In the genomic region with DNA sequence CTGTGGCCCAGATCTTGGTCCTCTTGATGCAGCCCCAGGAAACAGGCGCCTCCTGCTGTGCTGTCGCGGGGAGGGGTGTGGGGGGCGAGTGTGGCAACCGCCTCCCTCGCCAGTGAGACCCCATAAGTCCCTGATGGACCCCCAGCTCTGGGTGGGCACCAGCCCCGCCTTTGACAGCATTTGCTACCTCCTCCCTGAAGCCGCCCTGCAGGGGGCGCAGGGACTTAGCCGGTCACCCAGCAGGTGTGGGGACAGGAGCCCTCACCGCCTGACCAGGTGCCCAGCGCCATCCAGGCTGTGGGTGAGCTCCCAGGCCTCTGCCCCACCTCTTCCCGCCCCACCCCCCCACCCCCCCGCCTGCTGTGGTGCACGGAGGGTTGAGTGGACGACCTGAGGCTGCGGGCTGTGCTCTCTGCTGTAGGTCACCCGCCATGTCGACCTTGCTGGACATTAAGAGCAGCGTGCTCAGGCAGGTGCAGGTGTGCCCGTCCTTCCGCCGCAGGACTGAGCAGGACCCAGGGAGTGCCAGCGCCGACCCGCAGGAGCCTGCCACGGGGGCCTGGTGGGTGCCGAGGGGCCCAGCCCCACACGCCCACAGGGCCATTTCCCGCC, we compare ENCODE assay signal across 11 cellular contexts. TPM values are rescaled to one million over a fixed set of nuclear protein-coding genes. Genes with fewer than 3 reads are reported as not detected.
A peak's percentile ranks its signal among the peaks of the same experiment; 100 is the strongest.
DNase-seq lines count a peak whose midpoint lies in the region; TF ChIP-seq lines count a peak whose summit lies in the region.
"Had no signal": no experiment of that assay in that cellular context is flagged by ENCODE, and none has a peak within 500 bp of the region (broad histone marks: within the 10 kb centered on the region; RNA-seq: fewer than 3 reads in every experiment).

No MANE protein-coding gene starts in this region.

- peak overlapping the region; percentile 47 for H3K9ac ChIP-seq in endocrine pancreas (ENCODE audit: control insufficient read depth, insufficient read depth, low read length)

- H3K27ac ChIP-seq in spleen = no peak overlapping the region
- H3K27ac ChIP-seq in tibial artery = no peak overlapping the region

- peak; percentile 36 for DNase-seq in activated CD4-positive, alpha-beta T cell treated with anti-CD3 and anti-CD28 coated beads for 48 hours
- no peak for DNase-seq in activated CD4-positive, alpha-beta T cell treated with anti-CD3 and anti-CD28 coated beads, Interleukin-2, amount 50 U/mL, for 4 hours
- peak; percentile 60 to 78 for DNase-seq in NCI-H1930 (lab: John Stamatoyannopoulos, UW)
- no peak for DNase-seq in spleen
- no peak for DNase-seq in tibial artery
- no peak for DNase-seq in lower leg skin (ENCODE audit: low spot score in 2 of 2)
- DNase-seq in activated CD4-positive, alpha-beta T cell treated with anti-CD3 and anti-CD28 coated beads for 4 hours = no peak
- DNase-seq: activated gamma-delta T cell; NCI-H524 treated with DMSO at 0.1 percent for 48 hours; stimulated activated CD4-positive, alpha-beta T cell treated with anti-CD3 and anti-CD28 coated beads, Interleukin-1b, Interleukin-23, amount 100 ng/mL, for 48 hours had no signal

- intact Hi-C loops in spleen (cut with DNase I; ENCODE audit: low total_unique reads) = no loop called here
- intact Hi-C loops in tibial artery (cut with DNase I; ENCODE audit: low total_unique reads) = no loop called here
- intact Hi-C loops in lower leg skin (cut with DNase I; ENCODE audit: low total_unique reads) = no loop called here

- H3K27me3 ChIP-seq in endocrine pancreas (ENCODE audit: control insufficient read depth, insufficient read depth, low read length) (no peaks in the 10 kb centered on the region), spleen (replicated peaks in 1 of 7) (peaks cover 7 to 54% (median 27%) of the 10 kb centered on the region in 7 donors), tibial artery (peaks cover 11 to 67% of the 10 kb centered on the region in 2 donors)

- H3K4me3 ChIP-seq in endocrine pancreas (ENCODE audit: control insufficient read depth, insufficient read depth, low read length) (no peak overlapping the region), spleen (no peak overlapping the region), tibial artery (no peak overlapping the region), lower leg skin (ENCODE audit: low read depth, poor library complexity, severe bottlenecking) (no peak overlapping the region)

- no peak for TF ChIP-seq POLR2A in spleen (IDR thresholded peaks at IDR 0.05)
- no peak for TF ChIP-seq POLR2A in lower leg skin (IDR thresholded peaks at IDR 0.05)

- TF ChIP-seq CTCF in spleen (IDR thresholded peaks at IDR 0.05 in 8 of 11, conservative IDR thresholded peaks at IDR 0.05 in 3 of 11) (peak in 7 of 11 experiments; percentile 12 to 56 (median 46)), tibial artery (IDR thresholded peaks at IDR 0.05) (no peak), lower leg skin (IDR thresholded peaks at IDR 0.05) (no peak)

- H3K9me3 ChIP-seq in endocrine pancreas (ENCODE audit: control insufficient read depth, low read length) (no peaks in the 10 kb centered on the region), spleen (no peaks in the 10 kb centered on the region), tibial artery (no peaks in the 10 kb centered on the region)

- WGBS in spleen, 5 donors = 51 to 68% (median 58%) methylated on average over 13 to 30 of the region's 30 CpGs; no CpG with 5 or more reads in 1 of the 5 donors
- 28 to 35% methylated on average over 15 to 19 of the region's 30 CpGs for WGBS in lower leg skin, 2 donors

- H3K36me3 ChIP-seq in endocrine pancreas (ENCODE audit: control insufficient read depth, insufficient read depth, low read length) (no peaks in the 10 kb centered on the region), spleen (no peaks in the 10 kb centered on the region), tibial artery (no peaks in the 10 kb centered on the region)

- H3K4me1 ChIP-seq in endocrine pancreas (ENCODE audit: control insufficient read depth, insufficient read depth, low read length) (no peaks in the 10 kb centered on the region), spleen (peaks cover 13 to 64% (median 47%) of the 10 kb centered on the region in 6 donors), tibial artery (peaks cover 0 to 23% (median 22%) of the 10 kb centered on the region in 4 donors)

RNA-seq across cellular contexts. Expression of a gene that starts 4.8 kb away (rescaled TPM):
- total RNA-seq in spleen (10 to 100 TPM in 2 of 7 donors, 1 to 10 TPM in 5; 5.0 to 15.7 (median 6.7) TPM), lower leg skin (1 to 10 TPM; 1.5 to 5.4 (median 2.4) TPM)
- 1 to 10 TPM; 2.7 to 7.3 (median 3.0) TPM for polyA plus RNA-seq in spleen

RNA-seq across cellular contexts. Expression of a gene that starts 13.5 kb away (rescaled TPM):
- total RNA-seq in spleen = 10 to 100 TPM; 31.1 to 73.1 (median 41.5) TPM
- 10 to 100 TPM; 38.0 to 65.9 (median 55.2) TPM for polyA plus RNA-seq in spleen
- 100 to 1,000 TPM in 1 of 4 donors, 10 to 100 TPM in 3; 76.8 to 106 (median 90.5) TPM for total RNA-seq in lower leg skin

RNA-seq across cellular contexts. Expression of a gene that starts 13.5 kb away (rescaled TPM):
- 10 to 100 TPM; 60.4 to 80.6 (median 73.4) TPM for total RNA-seq in spleen
- polyA plus RNA-seq in spleen = 10 to 100 TPM; 55.6 to 62.8 (median 56.7) TPM
- total RNA-seq in lower leg skin = 10 to 100 TPM; 46.5 to 65.7 (median 60.0) TPM

RNA-seq across cellular contexts. Expression of a gene that starts 28.8 kb away (rescaled TPM):
- total RNA-seq in spleen = 100 to 1,000 TPM; 101 to 142 (median 129) TPM
- 10 to 100 TPM; 78.1 to 94.9 (median 83.7) TPM for polyA plus RNA-seq in spleen
- 100 to 1,000 TPM in 1 of 4 donors, 10 to 100 TPM in 3; 42.1 to 138 (median 47.4) TPM for total RNA-seq in lower leg skin

Comparison
In these comparisons a context has a peak if more than half of its experiments do, and no peak if none do; other contexts are left out.
1. DNase-seq: peak in activated CD4-positive, alpha-beta T cell treated with anti-CD3 and anti-CD28 coated beads for 48 hours (single experiment) and NCI-H1930 (2 of 2); none in activated CD4-positive, alpha-beta T cell treated with anti-CD3 and anti-CD28 coated beads, Interleukin-2, amount 50 U/mL, for 4 hours (0 of 2), spleen (single experiment), tibial artery (0 of 2), lower leg skin (0 of 2) and activated CD4-positive, alpha-beta T cell treated with anti-CD3 and anti-CD28 coated beads for 4 hours (0 of 2).
2. CTCF ChIP-seq: peak in spleen (7 of 11); none in tibial artery (0 of 2) and lower leg skin (0 of 3).